In the genomic region with DNA sequence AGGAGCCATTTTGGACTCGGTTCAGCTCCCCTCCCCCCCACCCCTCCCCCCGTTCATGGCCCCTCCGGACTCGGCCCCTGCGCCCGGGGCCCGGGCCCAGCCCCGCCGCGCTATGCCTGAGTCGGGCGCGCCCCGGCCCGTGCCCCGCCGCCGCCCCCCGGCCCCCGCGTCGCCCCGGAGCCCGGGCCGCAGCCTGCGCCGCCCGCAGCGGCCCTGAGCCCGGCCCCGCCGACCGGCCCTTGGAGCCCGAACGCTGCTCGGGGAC, we compare ENCODE assay signal across 8 cellular contexts. TPM values are rescaled to one million over a fixed set of nuclear protein-coding genes. Genes with fewer than 3 reads are reported as not detected.
DNase-seq lines count a peak whose midpoint lies in the region; TF ChIP-seq lines count a peak whose summit lies in the region.

No MANE protein-coding gene starts in this region.

- H3K4me1 Mint-ChIP-seq in activated T-cell treated with anti-CD3 and anti-CD28 coated beads, Interleukin-2, amount 50 U/mL, for 24 hours (ENCODE audit: low read depth) = peaks cover 17% of the 10 kb centered on the region

- H3K9me3 Mint-ChIP-seq in activated T-cell treated with anti-CD3 and anti-CD28 coated beads, Interleukin-2, amount 50 U/mL, for 24 hours = peaks cover 4% of the 10 kb centered on the region

- peak overlapping the region; percentile 83 for H3K4me3 ChIP-seq in adipocyte (ENCODE audit: low read length)
- peak overlapping the region; percentile 50 to 90 (median 63) for H3K4me3 ChIP-seq in liver (ENCODE audit: low read depth in 1 of 3, low read length in 3 of 3)
- peak overlapping the region; percentile 72 to 95 for H3K4me3 ChIP-seq in tibial artery

- no peak for TF ChIP-seq RAD21 in liver (IDR thresholded peaks at IDR 0.05)

- H3K27ac ChIP-seq in liver (ENCODE audit: low read depth in 1 of 2, low read length in 2 of 2) = peak overlapping the region; percentile 80 to 91
- H3K27ac ChIP-seq in tibial artery = peak overlapping the region; percentile 83 to 90

- WGBS in liver = 2% methylated on average over 36 of the region's 36 CpGs

- H3K4me1 ChIP-seq in adipocyte (ENCODE audit: control insufficient read depth, insufficient read depth, low read length) (peaks cover 17% of the 10 kb centered on the region), liver (ENCODE audit: control insufficient read depth in 4 of 4, insufficient read depth in 4 of 4, low read length in 3 of 4) (peaks cover 5 to 32% (median 18%) of the 10 kb centered on the region in 4 donors), tibial artery (peaks cover 0 to 26% (median 17%) of the 10 kb centered on the region in 4 donors)

- H3K9me3 ChIP-seq in adipocyte (ENCODE audit: control insufficient read depth, low read length) = no peaks in the 10 kb centered on the region
- H3K9me3 ChIP-seq in liver (ENCODE audit: control insufficient read depth in 4 of 4, low read length in 3 of 4) = no peaks in the 10 kb centered on the region
- no peaks in the 10 kb centered on the region for H3K9me3 ChIP-seq in tibial artery

- peaks cover 3% of the 10 kb centered on the region for H3K36me3 Mint-ChIP-seq in activated T-cell treated with anti-CD3 and anti-CD28 coated beads, Interleukin-2, amount 50 U/mL, for 24 hours (ENCODE audit: low read depth)

- TF ChIP-seq CTCF in liver (IDR thresholded peaks at IDR 0.05; ENCODE audit: low read depth, low read length, missing input control) (no peak), tibial artery (IDR thresholded peaks at IDR 0.05) (no peak)

- H3K4me3 Mint-ChIP-seq in activated T-cell treated with anti-CD3 and anti-CD28 coated beads, Interleukin-2, amount 50 U/mL, for 24 hours = peak overlapping the region; percentile 87

- H3K9ac ChIP-seq in adipocyte (ENCODE audit: low read length) (peak overlapping the region; percentile 77), liver (ENCODE audit: low read depth in 1 of 2, low read length in 2 of 2) (peak overlapping the region in 1 of 2 donors; percentile 69)

- H3K27ac Mint-ChIP-seq in activated T-cell treated with anti-CD3 and anti-CD28 coated beads, Interleukin-2, amount 50 U/mL, for 24 hours = no peak overlapping the region

- H3K36me3 ChIP-seq in adipocyte (ENCODE audit: control insufficient read depth, insufficient read depth, low read length, severe bottlenecking) (no peaks in the 10 kb centered on the region), liver (ENCODE audit: control insufficient read depth in 4 of 4, insufficient read depth in 3 of 4, low read depth in 1 of 4, low read length in 3 of 4) (no peaks in the 10 kb centered on the region), tibial artery (no peaks in the 10 kb centered on the region)

- H3K27me3 ChIP-seq in adipocyte (replicated peaks; ENCODE audit: control insufficient read depth, insufficient read depth, low read length) = no peaks in the 10 kb centered on the region
- no peaks in the 10 kb centered on the region for H3K27me3 ChIP-seq in liver (ENCODE audit: control insufficient read depth in 4 of 4, insufficient read depth in 4 of 4, low read length in 3 of 4)
- no peaks in the 10 kb centered on the region for H3K27me3 ChIP-seq in tibial artery

- intact Hi-C loops in tibial artery (cut with DNase I; ENCODE audit: low total_unique reads) = no loop called here

- DNase-seq in activated T-cell treated with anti-CD3 and anti-CD28 coated beads, Interleukin-2, amount 50 U/mL, for 24 hours = no peak
- no peak for DNase-seq in activated T-cell treated with anti-CD3 and anti-CD28 coated beads for 4 hours
- no peak for DNase-seq in adipocyte (ENCODE audit: low read depth)
- no peak for DNase-seq in tibial artery
- no peak for DNase-seq in DMS153 (lab: John Stamatoyannopoulos, UW)
- DNase-seq in EL = no peak
- no peak for DNase-seq in NCI-H748 (lab: John Stamatoyannopoulos, UW; ENCODE audit: unreplicated experiment)

- H3K27me3 Mint-ChIP-seq in activated T-cell treated with anti-CD3 and anti-CD28 coated beads, Interleukin-2, amount 50 U/mL, for 24 hours = peaks cover 10% of the 10 kb centered on the region

TF ChIP-seq in liver, 16 proteins besides CTCF, POLR2A, EP300 and RAD21:
- TF ChIP-seq FOXA1 (IDR thresholded peaks at IDR 0.05) (no peak), NR2F2 (IDR thresholded peaks at IDR 0.05) (no peak), HNF4A (conservative IDR thresholded peaks at IDR 0.05) (no peak), EGR1 (IDR thresholded peaks at IDR 0.05; ENCODE audit: low read depth in 2 of 2) (no peak), GABPA (IDR thresholded peaks at IDR 0.05 in 1 of 2, conservative IDR thresholded peaks at IDR 0.05 in 1 of 2) (no peak), HNF4G (IDR thresholded peaks at IDR 0.05) (no peak), SP1 (IDR thresholded peaks at IDR 0.05) (no peak), RXRA (IDR thresholded peaks at IDR 0.05) (no peak)
- TF ChIP-seq, protein P1, sequence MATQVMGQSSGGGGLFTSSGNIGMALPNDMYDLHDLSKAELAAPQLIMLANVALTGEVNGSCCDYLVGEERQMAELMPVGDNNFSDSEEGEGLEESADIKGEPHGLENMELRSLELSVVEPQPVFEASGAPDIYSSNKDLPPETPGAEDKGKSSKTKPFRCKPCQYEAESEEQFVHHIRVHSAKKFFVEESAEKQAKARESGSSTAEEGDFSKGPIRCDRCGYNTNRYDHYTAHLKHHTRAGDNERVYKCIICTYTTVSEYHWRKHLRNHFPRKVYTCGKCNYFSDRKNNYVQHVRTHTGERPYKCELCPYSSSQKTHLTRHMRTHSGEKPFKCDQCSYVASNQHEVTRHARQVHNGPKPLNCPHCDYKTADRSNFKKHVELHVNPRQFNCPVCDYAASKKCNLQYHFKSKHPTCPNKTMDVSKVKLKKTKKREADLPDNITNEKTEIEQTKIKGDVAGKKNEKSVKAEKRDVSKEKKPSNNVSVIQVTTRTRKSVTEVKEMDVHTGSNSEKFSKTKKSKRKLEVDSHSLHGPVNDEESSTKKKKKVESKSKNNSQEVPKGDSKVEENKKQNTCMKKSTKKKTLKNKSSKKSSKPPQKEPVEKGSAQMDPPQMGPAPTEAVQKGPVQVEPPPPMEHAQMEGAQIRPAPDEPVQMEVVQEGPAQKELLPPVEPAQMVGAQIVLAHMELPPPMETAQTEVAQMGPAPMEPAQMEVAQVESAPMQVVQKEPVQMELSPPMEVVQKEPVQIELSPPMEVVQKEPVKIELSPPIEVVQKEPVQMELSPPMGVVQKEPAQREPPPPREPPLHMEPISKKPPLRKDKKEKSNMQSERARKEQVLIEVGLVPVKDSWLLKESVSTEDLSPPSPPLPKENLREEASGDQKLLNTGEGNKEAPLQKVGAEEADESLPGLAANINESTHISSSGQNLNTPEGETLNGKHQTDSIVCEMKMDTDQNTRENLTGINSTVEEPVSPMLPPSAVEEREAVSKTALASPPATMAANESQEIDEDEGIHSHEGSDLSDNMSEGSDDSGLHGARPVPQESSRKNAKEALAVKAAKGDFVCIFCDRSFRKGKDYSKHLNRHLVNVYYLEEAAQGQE (IDR thresholded peaks at IDR 0.05) = no peak
- TF ChIP-seq, protein P2, sequence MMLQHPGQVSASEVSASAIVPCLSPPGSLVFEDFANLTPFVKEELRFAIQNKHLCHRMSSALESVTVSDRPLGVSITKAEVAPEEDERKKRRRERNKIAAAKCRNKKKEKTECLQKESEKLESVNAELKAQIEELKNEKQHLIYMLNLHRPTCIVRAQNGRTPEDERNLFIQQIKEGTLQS (IDR thresholded peaks at IDR 0.05) = no peak

RNA-seq across cellular contexts. Expression of a gene that starts 0.2 kb away (rescaled TPM):
- total RNA-seq in liver = 1 to 10 TPM; 7.3 to 7.4 TPM
- 1 to 10 TPM; 1.2 to 2.1 TPM for polyA plus RNA-seq in liver

RNA-seq across cellular contexts. Expression of a gene that starts 42.3 kb away (rescaled TPM):
- 1 to 10 TPM; 3.8 to 4.4 TPM for total RNA-seq in liver
- polyA plus RNA-seq in liver = 1 to 10 TPM; 2.1 to 3.9 TPM
